ENCODE assay signal across 8 cellular contexts in genomic region chr16:3458278-3458851, GRCh38. TPM values are rescaled to one million over a fixed set of nuclear protein-coding genes. Genes with fewer than 3 reads are reported as not detected.
DNase-seq lines count a peak whose midpoint lies in the region; ATAC-seq and TF ChIP-seq lines count a peak whose summit lies in the region.

No MANE protein-coding gene starts in this region.

- no peaks in the 10 kb centered on the region for H3K27me3 ChIP-seq in right cardiac atrium (ENCODE audit: control insufficient read depth, insufficient read depth)

- H3K36me3 Mint-ChIP-seq in activated T-helper 2 cell treated with anti-CD3 and anti-CD28 coated beads, Interferon-gamma antibody, Interleukin-2, Interleukin-4, amounts not matched to agents 10 μg/mL and 5 μg/mL and 100 μg/mL, durations not matched to agents 14 hours and 24 hours and 36 hours (ENCODE audit: low read depth), result peaks cover 6% of the 10 kb centered on the region

- WGBS in right cardiac atrium, result under 1% methylated on average over 47 of the region's 47 CpGs

- no peaks in the 10 kb centered on the region for H3K9me3 Mint-ChIP-seq in activated T-helper 2 cell treated with anti-CD3 and anti-CD28 coated beads, Interferon-gamma antibody, Interleukin-2, Interleukin-4, amounts not matched to agents 10 μg/mL and 5 μg/mL and 100 μg/mL, durations not matched to agents 14 hours and 24 hours and 36 hours

- no peaks in the 10 kb centered on the region for H3K9me3 ChIP-seq in right cardiac atrium (ENCODE audit: control insufficient read depth, low read length)

- no peak for TF ChIP-seq CTCF in GM13976 (IDR thresholded peaks at IDR 0.05; ENCODE audit: borderline replicate concordance, control extremely low read depth, extremely low read depth, insufficient read depth, missing control alignments)

- no peaks in the 10 kb centered on the region for H3K27me3 Mint-ChIP-seq in activated T-helper 2 cell treated with anti-CD3 and anti-CD28 coated beads, Interferon-gamma antibody, Interleukin-2, Interleukin-4, amounts not matched to agents 10 μg/mL and 5 μg/mL and 100 μg/mL, durations not matched to agents 14 hours and 24 hours and 36 hours (ENCODE audit: low read depth)

- ATAC-seq in HG03442 (IDR thresholded peaks at IDR 0.05; ENCODE audit: unreplicated experiment) (peak; percentile 16), right cardiac atrium (peak; percentile 1 to 2)

- in situ Hi-C loops in ACHN (cut with HindIII; ENCODE audit: low pct_ligation_motif_present, low pct_unique_long_range_greater_than_20kb, low sequenced_read_pairs) (no loop called here), GM13976 (cut with MboI; ENCODE audit: low sequenced_read_pairs, unreplicated experiment) (no loop called here)

- peak; percentile 41 for DNase-seq in ACHN
- DNase-seq in GM13976 (ENCODE audit: low spot score), result peak; percentile 58
- no peak for DNase-seq in activated T-helper 2 cell treated with anti-CD3 and anti-CD28 coated beads, Interferon-gamma antibody, Interleukin-2, Interleukin-4, amounts not matched to agents 10 μg/mL and 5 μg/mL and 100 μg/mL, durations not matched to agents 14 hours and 24 hours and 36 hours (ENCODE audit: low spot score)
- peak; percentile 32 to 72 (median 62) for DNase-seq in right cardiac atrium
- DNase-seq in retina, result peak; percentile 54
- no peak for DNase-seq in NCI-H1105 treated with DMSO at 0.1 percent for 48 hours (lab: John Stamatoyannopoulos, UW)
- DNase-seq in NCI-H1092 treated with DMSO at 0.1 percent for 48 hours (lab: John Stamatoyannopoulos, UW), result no peak

- intact Hi-C loops in activated T-helper 2 cell treated with anti-CD3 and anti-CD28 coated beads, Interferon-gamma antibody, Interleukin-2, Interleukin-4, amounts not matched to agents 10 μg/mL and 5 μg/mL and 100 μg/mL, durations not matched to agents 14 hours and 24 hours and 36 hours (cut with micrococcal nuclease), result loop anchor here (2.0 to 5.0 kb wide), 4 partner anchors 42 to 196 kb away; partner anchors contain the start of genes CLUAP1, TIGD7, ZNF263 and ZNF75A
- intact Hi-C loops in right cardiac atrium (cut with DNase I), result loop anchor here in 2 of 4 donors (5.0 to 10.0 kb wide), 2 partner anchors 54 to 56 kb away; partner anchors contain the start of genes ZNF174 (in 2 of the 2) and ZSCAN32 (in 2 of the 2)

- H3K4me3 Mint-ChIP-seq in activated T-helper 2 cell treated with anti-CD3 and anti-CD28 coated beads, Interferon-gamma antibody, Interleukin-2, Interleukin-4, amounts not matched to agents 10 μg/mL and 5 μg/mL and 100 μg/mL, durations not matched to agents 14 hours and 24 hours and 36 hours (ENCODE audit: low read depth), result peak overlapping the region; percentile 87

- peak overlapping the region; percentile 57 for H3K27ac ChIP-seq in right cardiac atrium (ENCODE audit: low read length)

- peak overlapping the region; percentile 73 for H3K27ac Mint-ChIP-seq in activated T-helper 2 cell treated with anti-CD3 and anti-CD28 coated beads, Interferon-gamma antibody, Interleukin-2, Interleukin-4, amounts not matched to agents 10 μg/mL and 5 μg/mL and 100 μg/mL, durations not matched to agents 14 hours and 24 hours and 36 hours

- H3K4me1 Mint-ChIP-seq in activated T-helper 2 cell treated with anti-CD3 and anti-CD28 coated beads, Interferon-gamma antibody, Interleukin-2, Interleukin-4, amounts not matched to agents 10 μg/mL and 5 μg/mL and 100 μg/mL, durations not matched to agents 14 hours and 24 hours and 36 hours (ENCODE audit: low read depth), result peaks cover 35% of the 10 kb centered on the region

- H3K4me1 ChIP-seq in right cardiac atrium (ENCODE audit: control insufficient read depth, insufficient read depth, low read length), result peaks cover 14% of the 10 kb centered on the region

- peak overlapping the region; percentile 94 for H3K4me3 ChIP-seq in right cardiac atrium (ENCODE audit: low read length)

RNA-seq across cellular contexts. Expression of gene NAA60, which starts 14.9 kb away (rescaled TPM):
- total RNA-seq in activated T-helper 2 cell treated with anti-CD3 and anti-CD28 coated beads, Interferon-gamma antibody, Interleukin-2, Interleukin-4, amounts not matched to agents 10 μg/mL and 5 μg/mL and 100 μg/mL, durations not matched to agents 14 hours and 24 hours and 36 hours, result 31.0 and 36.2 TPM in 2 replicates
- 10 to 100 TPM; 40.7 to 51.5 (median 46.0) TPM for total RNA-seq in right cardiac atrium
- polyA plus RNA-seq in right cardiac atrium, result 50.9 TPM

RNA-seq across cellular contexts. Expression of gene ZNF597, which starts 15.1 kb away (rescaled TPM):
- 1.8 and 1.9 TPM in 2 replicates for total RNA-seq in activated T-helper 2 cell treated with anti-CD3 and anti-CD28 coated beads, Interferon-gamma antibody, Interleukin-2, Interleukin-4, amounts not matched to agents 10 μg/mL and 5 μg/mL and 100 μg/mL, durations not matched to agents 14 hours and 24 hours and 36 hours
- 1 to 10 TPM; 2.0 to 3.5 (median 2.2) TPM for total RNA-seq in right cardiac atrium
- polyA plus RNA-seq in right cardiac atrium, result 0.88 TPM

RNA-seq across cellular contexts. Expression of gene C16orf90, which starts 36.9 kb away (rescaled TPM):
- total RNA-seq in activated T-helper 2 cell treated with anti-CD3 and anti-CD28 coated beads, Interferon-gamma antibody, Interleukin-2, Interleukin-4, amounts not matched to agents 10 μg/mL and 5 μg/mL and 100 μg/mL, durations not matched to agents 14 hours and 24 hours and 36 hours, result not detected in 2 replicates
- total RNA-seq in right cardiac atrium, result not detected
- polyA plus RNA-seq in right cardiac atrium, result not detected

RNA-seq across cellular contexts. Expression of gene CLUAP1, which starts 42.4 kb away (rescaled TPM):
- 13.7 and 19.9 TPM in 2 replicates for total RNA-seq in activated T-helper 2 cell treated with anti-CD3 and anti-CD28 coated beads, Interferon-gamma antibody, Interleukin-2, Interleukin-4, amounts not matched to agents 10 μg/mL and 5 μg/mL and 100 μg/mL, durations not matched to agents 14 hours and 24 hours and 36 hours
- 10 to 100 TPM; 16.8 to 22.2 (median 18.6) TPM for total RNA-seq in right cardiac atrium
- 8.5 TPM for polyA plus RNA-seq in right cardiac atrium

RNA-seq across cellular contexts. Expression of gene ZNF174, which starts 57.4 kb away (rescaled TPM):
- total RNA-seq in activated T-helper 2 cell treated with anti-CD3 and anti-CD28 coated beads, Interferon-gamma antibody, Interleukin-2, Interleukin-4, amounts not matched to agents 10 μg/mL and 5 μg/mL and 100 μg/mL, durations not matched to agents 14 hours and 24 hours and 36 hours, result 9.2 and 11.1 TPM in 2 replicates
- total RNA-seq in right cardiac atrium, result 10 to 100 TPM in 3 of 4 donors, 1 to 10 TPM in 1; 8.9 to 13.5 (median 11.8) TPM
- 11.1 TPM for polyA plus RNA-seq in right cardiac atrium

Comparison
In these comparisons a context has a peak if more than half of its experiments do, and no peak if none do; other contexts are left out.
1. DNase-seq: peak in ACHN (single experiment), GM13976 (single experiment), right cardiac atrium (3 of 3) and retina (single experiment); none in activated T-helper 2 cell treated with anti-CD3 and anti-CD28 coated beads, Interferon-gamma antibody, Interleukin-2, Interleukin-4, amounts not matched to agents 10 μg/mL and 5 μg/mL and 100 μg/mL, durations not matched to agents 14 hours and 24 hours and 36 hours (single experiment), NCI-H1105 treated with DMSO at 0.1 percent for 48 hours (single experiment) and NCI-H1092 treated with DMSO at 0.1 percent for 48 hours (single experiment).